14 cellular contexts compared by ENCODE assay signal in genomic region chr2:212908031-212908430, GRCh38.
DNase-seq lines count a peak whose midpoint lies in the region; ATAC-seq and TF ChIP-seq lines count a peak whose summit lies in the region.
"Had no signal": no experiment of that assay in that cellular context is flagged by ENCODE, and none has a peak within 500 bp of the region (broad histone marks: within the 10 kb centered on the region; RNA-seq: fewer than 3 reads in every experiment).

No MANE protein-coding gene starts in this region.

- POLR2A ChIA-PET in Caco-2 (lab: Charles Lee), result no interaction called here

- H3K4me1 Mint-ChIP-seq in Caco-2 (ENCODE audit: low read depth, unreplicated experiment), result peaks cover 38% of the 10 kb centered on the region
- H3K4me1 Mint-ChIP-seq: IgD-negative memory B cell had no signal

- peak overlapping the region; percentile 64 for H3K9ac ChIP-seq in SK-N-MC (ENCODE audit: insufficient read length)
- H3K9ac ChIP-seq: BLaER1 had no signal

- no peaks in the 10 kb centered on the region for H3K27me3 Mint-ChIP-seq in Caco-2 (ENCODE audit: insufficient read depth, unreplicated experiment)
- H3K27me3 Mint-ChIP-seq: CD8-positive, alpha-beta memory T cell; IgD-negative memory B cell had no signal

- H3K27ac ChIP-seq in SK-N-MC, result peak overlapping the region; percentile 99
- H3K27ac ChIP-seq: BLaER1 had no signal

- H3K27me3 ChIP-seq in Caco-2 (replicated peaks; ENCODE audit: control insufficient read depth, insufficient read depth, low read length), result no peaks in the 10 kb centered on the region
- H3K27me3 ChIP-seq: BLaER1 had no signal

- ATAC-seq in HG02763 (IDR thresholded peaks at IDR 0.05; ENCODE audit: unreplicated experiment), result no peak
- ATAC-seq in activated CD4-positive, CD25-positive, alpha-beta regulatory T cell treated with anti-CD3 and anti-CD28 coated beads, Interleukin-2, amount 50 U/mL, for 24 hours, result no peak

- CTCF ChIA-PET in Caco-2 (lab: Charles Lee), result no interaction called here

- intact Hi-C loops in Caco-2 (cut with micrococcal nuclease; ENCODE audit: unreplicated experiment), result loop anchor here (5.0 kb wide), 1 partner anchor 46 kb away; no protein-coding TSS in a partner anchor

- TF ChIP-seq CTCF in Caco-2 (IDR thresholded peaks at IDR 0.05; ENCODE audit: insufficient read depth in 1 of 2, low read depth in 1 of 2, low read length in 1 of 2, severe bottlenecking in 1 of 2, unreplicated experiment in 1 of 2), result no peak

- H3K9me3 ChIP-seq in Caco-2 (no peaks in the 10 kb centered on the region), SK-N-MC (ENCODE audit: low read depth, low read length) (no peaks in the 10 kb centered on the region)
- H3K9me3 ChIP-seq: BLaER1 had no signal

- no peak overlapping the region for H3K4me3 Mint-ChIP-seq in Caco-2 (ENCODE audit: unreplicated experiment)
- H3K4me3 Mint-ChIP-seq: CD8-positive, alpha-beta memory T cell; HFFc6; IgD-negative memory B cell had no signal

- H3K4me3 ChIP-seq in Caco-2 (ENCODE audit: low read depth, low read length) (no peak overlapping the region), SK-N-MC (peak overlapping the region; percentile 63)
- H3K4me3 ChIP-seq: BLaER1 had no signal

- H3K36me3 ChIP-seq in Caco-2 (ENCODE audit: control insufficient read depth, insufficient read depth, low read length) (no peaks in the 10 kb centered on the region), SK-N-MC (ENCODE audit: insufficient read depth, low read length) (no peaks in the 10 kb centered on the region)
- H3K36me3 ChIP-seq: BLaER1 had no signal

- DNase-seq in Caco-2 (no peak), SK-N-MC (ENCODE audit: low read depth, low spot score) (peak; percentile 89), fibroblast of gingiva (ENCODE audit: low read depth) (peak; percentile 81), Kasumi-1 (lab: John Stamatoyannopoulos, UW) (no peak), NCI-H446 (lab: John Stamatoyannopoulos, UW) (no peak)
- DNase-seq: AML-193; CD8-positive, alpha-beta memory T cell; DMS53; HCEC 1CT; HFFc6 had no signal

- H3K9me3 Mint-ChIP-seq in Caco-2 (ENCODE audit: unreplicated experiment), result peaks cover 8% of the 10 kb centered on the region
- H3K9me3 Mint-ChIP-seq: HFFc6 had no signal

- peaks cover 31% of the 10 kb centered on the region for H3K4me1 ChIP-seq in Caco-2
- H3K4me1 ChIP-seq: BLaER1 had no signal

- no TSS peak for BruUV-seq in Caco-2 (replicated peaks; lab: Mats Ljungman, UMichigan)

- no peaks in the 10 kb centered on the region for H3K36me3 Mint-ChIP-seq in Caco-2 (ENCODE audit: insufficient read depth, unreplicated experiment)
- H3K36me3 Mint-ChIP-seq: IgD-negative memory B cell had no signal

- peak overlapping the region; percentile 29 for H3K27ac Mint-ChIP-seq in Caco-2 (ENCODE audit: unreplicated experiment)
- H3K27ac Mint-ChIP-seq: HFFc6, IgD-negative memory B cell had no signal

Comparison
In these comparisons a context has a peak if more than half of its experiments do, and no peak if none do; other contexts are left out.
1. DNase-seq: peak in SK-N-MC (single experiment) and fibroblast of gingiva (single experiment); none in Caco-2 (0 of 2), Kasumi-1 (0 of 2) and NCI-H446 (0 of 2).